ENCODE assay signal across 1 cellular context in the genomic region with DNA sequence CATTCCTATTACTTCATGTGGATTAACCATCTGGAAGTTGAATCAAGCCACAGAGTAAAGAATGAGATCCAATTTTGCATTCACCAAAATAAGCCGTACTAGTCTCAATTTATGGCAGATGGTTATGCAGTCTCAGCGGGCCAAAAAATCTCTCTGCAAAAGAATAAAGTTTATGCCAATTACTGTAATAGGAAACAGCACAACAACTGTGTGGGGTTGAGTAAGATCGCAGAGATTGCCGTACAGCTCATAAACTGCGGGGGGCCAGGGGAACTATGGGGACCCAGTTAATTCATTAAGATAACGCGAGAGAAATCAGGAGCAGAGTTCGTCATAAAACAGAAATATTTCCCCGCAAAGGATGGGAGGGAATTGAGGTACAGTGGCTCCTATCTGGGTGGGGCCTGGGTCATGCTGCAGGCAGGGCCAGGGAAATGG.
TF ChIP-seq lines count a peak whose summit lies in the region.

No MANE protein-coding gene starts in this region.

TF ChIP-seq in HEK293, 187 proteins besides CTCF, POLR2A, EP300 and RAD21 (continued from another document):
- TF ChIP-seq ZNF157 (tag by site-specific recombination; IDR thresholded peaks at IDR 0.05) (no peak), ZNF837 (tag by site-specific recombination; IDR thresholded peaks at IDR 0.05) (no peak), ZNF521 (tag by site-specific recombination; IDR thresholded peaks at IDR 0.05) (no peak), ZNF214 (tag by site-specific recombination; IDR thresholded peaks at IDR 0.05; ENCODE audit: borderline replicate concordance) (no peak), KLF1 (tag by site-specific recombination; IDR thresholded peaks at IDR 0.05) (no peak), SCRT2 (tag by site-specific recombination; IDR thresholded peaks at IDR 0.05) (no peak), ZNF37A (tag by site-specific recombination; IDR thresholded peaks at IDR 0.05) (no peak), ZNF133 (tag by site-specific recombination; IDR thresholded peaks at IDR 0.05) (no peak), ZIC2 (tag by site-specific recombination; IDR thresholded peaks at IDR 0.05) (peak; percentile 61), KLF10 (tag by site-specific recombination; IDR thresholded peaks at IDR 0.05) (no peak), ZNF664 (tag by site-specific recombination; IDR thresholded peaks at IDR 0.05) (no peak), ZNF274 (IDR thresholded peaks at IDR 0.05; ENCODE audit: low read length) (no peak), ZNF274 (tag by site-specific recombination; IDR thresholded peaks at IDR 0.05; ENCODE audit: borderline replicate concordance) (no peak), ZNF621 (tag by site-specific recombination; IDR thresholded peaks at IDR 0.05) (no peak), ZNF791 (tag by site-specific recombination; IDR thresholded peaks at IDR 0.05) (no peak), TRIM28 (IDR thresholded peaks at IDR 0.05; ENCODE audit: borderline replicate concordance, low read length) (0 out of 2 replicates have a peak, but pooled peaks have one; percentile 29)
- TF ChIP-seq, protein P1, sequence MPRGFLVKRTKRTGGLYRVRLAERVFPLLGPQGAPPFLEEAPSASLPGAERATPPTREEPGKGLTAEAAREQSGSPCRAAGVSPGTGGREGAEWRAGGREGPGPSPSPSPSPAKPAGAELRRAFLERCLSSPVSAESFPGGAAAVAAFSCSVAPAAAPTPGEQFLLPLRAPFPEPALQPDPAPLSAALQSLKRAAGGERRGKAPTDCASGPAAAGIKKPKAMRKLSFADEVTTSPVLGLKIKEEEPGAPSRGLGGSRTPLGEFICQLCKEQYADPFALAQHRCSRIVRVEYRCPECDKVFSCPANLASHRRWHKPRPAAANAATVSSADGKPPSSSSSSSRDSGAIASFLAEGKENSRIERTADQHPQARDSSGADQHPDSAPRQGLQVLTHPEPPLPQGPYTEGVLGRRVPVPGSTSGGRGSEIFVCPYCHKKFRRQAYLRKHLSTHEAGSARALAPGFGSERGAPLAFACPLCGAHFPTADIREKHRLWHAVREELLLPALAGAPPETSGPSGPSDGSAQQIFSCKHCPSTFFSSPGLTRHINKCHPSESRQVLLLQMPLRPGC (tag by site-specific recombination; IDR thresholded peaks at IDR 0.05) = no peak
- TF ChIP-seq, protein P2, sequence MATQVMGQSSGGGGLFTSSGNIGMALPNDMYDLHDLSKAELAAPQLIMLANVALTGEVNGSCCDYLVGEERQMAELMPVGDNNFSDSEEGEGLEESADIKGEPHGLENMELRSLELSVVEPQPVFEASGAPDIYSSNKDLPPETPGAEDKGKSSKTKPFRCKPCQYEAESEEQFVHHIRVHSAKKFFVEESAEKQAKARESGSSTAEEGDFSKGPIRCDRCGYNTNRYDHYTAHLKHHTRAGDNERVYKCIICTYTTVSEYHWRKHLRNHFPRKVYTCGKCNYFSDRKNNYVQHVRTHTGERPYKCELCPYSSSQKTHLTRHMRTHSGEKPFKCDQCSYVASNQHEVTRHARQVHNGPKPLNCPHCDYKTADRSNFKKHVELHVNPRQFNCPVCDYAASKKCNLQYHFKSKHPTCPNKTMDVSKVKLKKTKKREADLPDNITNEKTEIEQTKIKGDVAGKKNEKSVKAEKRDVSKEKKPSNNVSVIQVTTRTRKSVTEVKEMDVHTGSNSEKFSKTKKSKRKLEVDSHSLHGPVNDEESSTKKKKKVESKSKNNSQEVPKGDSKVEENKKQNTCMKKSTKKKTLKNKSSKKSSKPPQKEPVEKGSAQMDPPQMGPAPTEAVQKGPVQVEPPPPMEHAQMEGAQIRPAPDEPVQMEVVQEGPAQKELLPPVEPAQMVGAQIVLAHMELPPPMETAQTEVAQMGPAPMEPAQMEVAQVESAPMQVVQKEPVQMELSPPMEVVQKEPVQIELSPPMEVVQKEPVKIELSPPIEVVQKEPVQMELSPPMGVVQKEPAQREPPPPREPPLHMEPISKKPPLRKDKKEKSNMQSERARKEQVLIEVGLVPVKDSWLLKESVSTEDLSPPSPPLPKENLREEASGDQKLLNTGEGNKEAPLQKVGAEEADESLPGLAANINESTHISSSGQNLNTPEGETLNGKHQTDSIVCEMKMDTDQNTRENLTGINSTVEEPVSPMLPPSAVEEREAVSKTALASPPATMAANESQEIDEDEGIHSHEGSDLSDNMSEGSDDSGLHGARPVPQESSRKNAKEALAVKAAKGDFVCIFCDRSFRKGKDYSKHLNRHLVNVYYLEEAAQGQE (tag by site-specific recombination; IDR thresholded peaks at IDR 0.05) = no peak
- TF ChIP-seq, protein P3, sequence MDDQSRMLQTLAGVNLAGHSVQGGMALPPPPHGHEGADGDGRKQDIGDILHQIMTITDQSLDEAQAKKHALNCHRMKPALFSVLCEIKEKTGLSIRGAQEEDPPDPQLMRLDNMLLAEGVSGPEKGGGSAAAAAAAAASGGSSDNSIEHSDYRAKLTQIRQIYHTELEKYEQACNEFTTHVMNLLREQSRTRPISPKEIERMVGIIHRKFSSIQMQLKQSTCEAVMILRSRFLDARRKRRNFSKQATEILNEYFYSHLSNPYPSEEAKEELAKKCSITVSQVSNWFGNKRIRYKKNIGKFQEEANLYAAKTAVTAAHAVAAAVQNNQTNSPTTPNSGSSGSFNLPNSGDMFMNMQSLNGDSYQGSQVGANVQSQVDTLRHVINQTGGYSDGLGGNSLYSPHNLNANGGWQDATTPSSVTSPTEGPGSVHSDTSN (CRISPR knock-in tag; IDR thresholded peaks at IDR 0.05) = no peak
- TF ChIP-seq, protein P4, sequence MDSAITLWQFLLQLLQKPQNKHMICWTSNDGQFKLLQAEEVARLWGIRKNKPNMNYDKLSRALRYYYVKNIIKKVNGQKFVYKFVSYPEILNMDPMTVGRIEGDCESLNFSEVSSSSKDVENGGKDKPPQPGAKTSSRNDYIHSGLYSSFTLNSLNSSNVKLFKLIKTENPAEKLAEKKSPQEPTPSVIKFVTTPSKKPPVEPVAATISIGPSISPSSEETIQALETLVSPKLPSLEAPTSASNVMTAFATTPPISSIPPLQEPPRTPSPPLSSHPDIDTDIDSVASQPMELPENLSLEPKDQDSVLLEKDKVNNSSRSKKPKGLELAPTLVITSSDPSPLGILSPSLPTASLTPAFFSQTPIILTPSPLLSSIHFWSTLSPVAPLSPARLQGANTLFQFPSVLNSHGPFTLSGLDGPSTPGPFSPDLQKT (IDR thresholded peaks at IDR 0.05; ENCODE audit: borderline replicate concordance, low read depth, low read length) = no peak
- TF ChIP-seq, protein P5, sequence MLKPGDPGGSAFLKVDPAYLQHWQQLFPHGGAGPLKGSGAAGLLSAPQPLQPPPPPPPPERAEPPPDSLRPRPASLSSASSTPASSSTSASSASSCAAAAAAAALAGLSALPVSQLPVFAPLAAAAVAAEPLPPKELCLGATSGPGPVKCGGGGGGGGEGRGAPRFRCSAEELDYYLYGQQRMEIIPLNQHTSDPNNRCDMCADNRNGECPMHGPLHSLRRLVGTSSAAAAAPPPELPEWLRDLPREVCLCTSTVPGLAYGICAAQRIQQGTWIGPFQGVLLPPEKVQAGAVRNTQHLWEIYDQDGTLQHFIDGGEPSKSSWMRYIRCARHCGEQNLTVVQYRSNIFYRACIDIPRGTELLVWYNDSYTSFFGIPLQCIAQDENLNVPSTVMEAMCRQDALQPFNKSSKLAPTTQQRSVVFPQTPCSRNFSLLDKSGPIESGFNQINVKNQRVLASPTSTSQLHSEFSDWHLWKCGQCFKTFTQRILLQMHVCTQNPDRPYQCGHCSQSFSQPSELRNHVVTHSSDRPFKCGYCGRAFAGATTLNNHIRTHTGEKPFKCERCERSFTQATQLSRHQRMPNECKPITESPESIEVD (tag by site-specific recombination; IDR thresholded peaks at IDR 0.05) = peak; percentile 41
